27 cellular contexts compared by ENCODE assay signal in genomic region chr2:167015806-167016205, GRCh38.
"Had no signal": no experiment of that assay in that cellular context is flagged by ENCODE, and none has a peak within 500 bp of the region (broad histone marks: within the 10 kb centered on the region; RNA-seq: fewer than 3 reads in every experiment).

No MANE protein-coding gene starts in this region.

- H3K27me3 ChIP-seq: stomach, suprapubic skin, testis, thyroid gland, tibial artery, tibial nerve, transverse colon, upper lobe of left lung, upper lobe of right lung, uterus, vagina had no signal

- H3K4me1 ChIP-seq: stomach, suprapubic skin, testis, thyroid gland, tibial artery, tibial nerve, transverse colon, upper lobe of left lung, upper lobe of right lung, uterus, vagina had no signal

- H3K27ac ChIP-seq: stomach, suprapubic skin, testis, thoracic aorta, thyroid gland, tibial artery, tibial nerve, transverse colon, upper lobe of left lung, upper lobe of right lung, uterus, vagina had no signal

- H3K4me3 ChIP-seq: stomach, suprapubic skin, testis, thoracic aorta, thyroid gland, tibial artery, tibial nerve, transverse colon, upper lobe of left lung, upper lobe of right lung, uterus, vagina had no signal

- ATAC-seq: stimulated activated effector memory CD8-positive, alpha-beta T cell treated with anti-CD3 and anti-CD28 coated beads, Interleukin-12 subunit alpha, Interleukin-12 subunit beta, amount 100 ng/mL, for 72 hours; stimulated activated memory B cell treated with anti-CD40 and anti-IgM and Interleukin-4, amounts not matched to agents 10 μg/mL and 1 μg/mL and 100 μg/mL, for 72 hours; stimulated activated naive B cell treated with anti-CD40 and anti-IgM and Interleukin-4, amounts not matched to agents 10 μg/mL and 1 μg/mL and 100 μg/mL, for 72 hours; stimulated activated naive CD8-positive, alpha-beta T cell treated with anti-CD3 and anti-CD28 coated beads, Interleukin-15, amount 100 ng/mL, for 72 hours; stimulated activated naive CD8-positive, alpha-beta T cell treated with anti-CD3 and anti-CD28 coated beads, Interleukin-15, Interleukin-2, amounts not matched to agents 100 U/mL and 50 U/mL, for 24 hours; upper lobe of right lung had no signal

- DNase-seq: stimulated activated CD4-positive, alpha-beta T cell treated with anti-CD3 and anti-CD28 coated beads, Interleukin-2, amount 100 ng/mL, for 48 hours; stimulated activated CD4-positive, alpha-beta T cell treated with anti-CD3 and anti-CD28 coated beads, Interleukin-4, amount 100 ng/mL, for 1 hour; stimulated activated CD4-positive, alpha-beta T cell treated with anti-CD3 and anti-CD28 coated beads, Interleukin-4, amount 100 ng/mL, for 24 hours; stimulated activated CD4-positive, alpha-beta T cell treated with anti-CD3 and anti-CD28 coated beads, Interleukin-4, amount 100 ng/mL, for 4 hours; stimulated activated CD8-positive, alpha-beta memory T cell treated with anti-CD3 and anti-CD28 coated beads, Interleukin-4, amount 100 ng/mL, for 48 hours; stimulated activated naive B cell treated with anti-CD40 and anti-IgM and Interleukin-4, amounts not matched to agents 10 μg/mL and 1 μg/mL and 100 μg/mL, for 72 hours; stimulated activated naive CD4-positive, alpha-beta T cell; stimulated activated naive CD4-positive, alpha-beta T cell treated with Interleukin-2 at 50 U/mL for 16 hours; stimulated activated naive CD8-positive, alpha-beta T cell treated with anti-CD3 and anti-CD28 coated beads, Interleukin-15, amount 100 ng/mL, for 72 hours; stimulated activated naive CD8-positive, alpha-beta T cell treated with anti-CD3 and anti-CD28 coated beads, Interleukin-15, Interleukin-2, amounts not matched to agents 100 U/mL and 50 U/mL, for 24 hours; stomach; substantia nigra; testis; thyroid gland; tibial artery; transverse colon; trophoblast cell; upper lobe of left lung; upper lobe of right lung; uterus had no signal

- H3K9me3 ChIP-seq: stomach, suprapubic skin, testis, thoracic aorta, thyroid gland, tibial artery, tibial nerve, transverse colon, upper lobe of left lung, upper lobe of right lung, uterus, vagina had no signal

- FAIRE-seq: urothelium cell line had no signal

- H3K36me3 ChIP-seq: stomach, suprapubic skin, thoracic aorta, thyroid gland, tibial artery, tibial nerve, transverse colon, upper lobe of left lung, upper lobe of right lung, uterus, vagina had no signal
